In genomic region chr15:43808960-43809678, GRCh38 we compare ENCODE assay signal across 11 cellular contexts.
DNase-seq lines count a peak whose midpoint lies in the region; ATAC-seq lines count a peak whose summit lies in the region.
"Had no signal": no experiment of that assay in that cellular context is flagged by ENCODE, and none has a peak within 500 bp of the region (broad histone marks: within the 10 kb centered on the region; RNA-seq: fewer than 3 reads in every experiment).

No MANE protein-coding gene starts in this region.

- H3K4me3 Mint-ChIP-seq in activated T-cell treated with anti-CD3 and anti-CD28 coated beads, Interleukin-2, amount 50 U/mL, for 24 hours = no peak overlapping the region
- H3K4me3 Mint-ChIP-seq in stimulated activated naive CD8-positive, alpha-beta T cell treated with anti-CD3 and anti-CD28 coated beads, Interleukin-15, Interleukin-2, amounts not matched to agents 100 ng/mL and 50 ng/mL, for 24 hours = no peak overlapping the region

- ATAC-seq in HG02623 (IDR thresholded peaks at IDR 0.05; ENCODE audit: unreplicated experiment) (peak; percentile 61), GM21360 (IDR thresholded peaks at IDR 0.05; ENCODE audit: unreplicated experiment) (no peak)
- ATAC-seq: HCT116 had no signal

- no peak for DNase-seq in activated T-cell treated with anti-CD3 and anti-CD28 coated beads, Interleukin-2, amount 50 U/mL, for 24 hours
- DNase-seq in activated T-cell treated with anti-CD3 and anti-CD28 coated beads, Interleukin-2, amount 50 U/mL, for 1 hour = no peak
- peak; percentile 24 to 82 for DNase-seq in NOMO-1 (lab: John Stamatoyannopoulos, UW; ENCODE audit: unreplicated experiment in 2 of 2)
- DNase-seq in NCI-H1436 (lab: John Stamatoyannopoulos, UW) = no peak
- no peak for DNase-seq in DMS114 treated with DMSO at 0.1 percent for 48 hours (lab: John Stamatoyannopoulos, UW; ENCODE audit: unreplicated experiment)
- DNase-seq: cortex of kidney, NCI-H69 had no signal

- H3K4me1 Mint-ChIP-seq in activated T-cell treated with anti-CD3 and anti-CD28 coated beads, Interleukin-2, amount 50 U/mL, for 24 hours (ENCODE audit: low read depth) = peaks cover 6% of the 10 kb centered on the region
- H3K4me1 Mint-ChIP-seq in stimulated activated naive CD8-positive, alpha-beta T cell treated with anti-CD3 and anti-CD28 coated beads, Interleukin-15, Interleukin-2, amounts not matched to agents 100 ng/mL and 50 ng/mL, for 24 hours (ENCODE audit: low read depth) = peaks cover 15% of the 10 kb centered on the region

- no peaks in the 10 kb centered on the region for H3K9me3 Mint-ChIP-seq in activated T-cell treated with anti-CD3 and anti-CD28 coated beads, Interleukin-2, amount 50 U/mL, for 24 hours
- H3K9me3 Mint-ChIP-seq in stimulated activated naive CD8-positive, alpha-beta T cell treated with anti-CD3 and anti-CD28 coated beads, Interleukin-15, Interleukin-2, amounts not matched to agents 100 ng/mL and 50 ng/mL, for 24 hours = no peaks in the 10 kb centered on the region

- peak overlapping the region; percentile 69 for H3K27ac Mint-ChIP-seq in activated T-cell treated with anti-CD3 and anti-CD28 coated beads, Interleukin-2, amount 50 U/mL, for 24 hours
- H3K27ac Mint-ChIP-seq in stimulated activated naive CD8-positive, alpha-beta T cell treated with anti-CD3 and anti-CD28 coated beads, Interleukin-15, Interleukin-2, amounts not matched to agents 100 ng/mL and 50 ng/mL, for 24 hours = peak overlapping the region; percentile 76

- no peaks in the 10 kb centered on the region for H3K27me3 Mint-ChIP-seq in activated T-cell treated with anti-CD3 and anti-CD28 coated beads, Interleukin-2, amount 50 U/mL, for 24 hours
- H3K27me3 Mint-ChIP-seq in stimulated activated naive CD8-positive, alpha-beta T cell treated with anti-CD3 and anti-CD28 coated beads, Interleukin-15, Interleukin-2, amounts not matched to agents 100 ng/mL and 50 ng/mL, for 24 hours = no peaks in the 10 kb centered on the region

- H3K36me3 Mint-ChIP-seq in activated T-cell treated with anti-CD3 and anti-CD28 coated beads, Interleukin-2, amount 50 U/mL, for 24 hours (ENCODE audit: low read depth) = peaks cover 96% of the 10 kb centered on the region
- H3K36me3 Mint-ChIP-seq in stimulated activated naive CD8-positive, alpha-beta T cell treated with anti-CD3 and anti-CD28 coated beads, Interleukin-15, Interleukin-2, amounts not matched to agents 100 ng/mL and 50 ng/mL, for 24 hours (ENCODE audit: low read depth) = peaks cover 78% of the 10 kb centered on the region

Comparison
In these comparisons a context has a peak if more than half of its experiments do, and no peak if none do; other contexts are left out.
1. DNase-seq: peak in NOMO-1 (2 of 2); none in activated T-cell treated with anti-CD3 and anti-CD28 coated beads, Interleukin-2, amount 50 U/mL, for 24 hours (single experiment), activated T-cell treated with anti-CD3 and anti-CD28 coated beads, Interleukin-2, amount 50 U/mL, for 1 hour (single experiment), NCI-H1436 (single experiment) and DMS114 treated with DMSO at 0.1 percent for 48 hours (single experiment).